In genomic region chr1:244450597-244451538, GRCh38 we compare ENCODE assay signal across 8 cellular contexts.
DNase-seq lines count a peak whose midpoint lies in the region; ATAC-seq and TF ChIP-seq lines count a peak whose summit lies in the region.

No MANE protein-coding gene starts in this region.

- TF ChIP-seq CTCF in VCaP (conservative IDR thresholded peaks at IDR 0.05), result no peak

- H3K9me3 ChIP-seq in ES-I3 (ENCODE audit: control insufficient read depth, insufficient read depth, low read length), result no peaks in the 10 kb centered on the region

- DNase-seq in LoVo (ENCODE audit: low spot score) (peak; percentile 47), iris pigment epithelial cell (ENCODE audit: low read depth) (peak; percentile 93), KG1 (lab: John Stamatoyannopoulos, UW) (no peak)
- DNase-seq in central memory CD4-positive, alpha-beta T cell, result peak; percentile 69
- peak; percentile 25 to 40 for DNase-seq in stimulated activated CD4-positive, alpha-beta T cell treated with anti-CD3 and anti-CD28 coated beads, Interleukin-15, amount 100 ng/mL, for 48 hours (ENCODE audit: low read depth in 2 of 2)

- H3K9ac ChIP-seq in ES-I3 (ENCODE audit: low read depth, low read length), result peak overlapping the region; percentile 98

- H3K27ac ChIP-seq in VCaP, result peak overlapping the region; percentile 95

- peak; percentile 18 for ATAC-seq in GM21786 (IDR thresholded peaks at IDR 0.05; ENCODE audit: unreplicated experiment)

- peaks cover 39% of the 10 kb centered on the region for H3K4me1 ChIP-seq in ES-I3 (ENCODE audit: insufficient read depth, low read length)

- H3K36me3 ChIP-seq in ES-I3 (ENCODE audit: insufficient read depth, low read length), result no peaks in the 10 kb centered on the region
